ENCODE assay signal across 13 cellular contexts in genomic region chr9:91589101-91589553, GRCh38.
DNase-seq lines count a peak whose midpoint lies in the region; ATAC-seq, FAIRE-seq and TF ChIP-seq lines count a peak whose summit lies in the region.
"Had no signal": no experiment of that assay in that cellular context is flagged by ENCODE, and none has a peak within 500 bp of the region (broad histone marks: within the 10 kb centered on the region; RNA-seq: fewer than 3 reads in every experiment).

No MANE protein-coding gene starts in this region.

- H3K4me1 Mint-ChIP-seq in activated T-helper 17 cell treated with anti-CD3 and anti-CD28 coated beads, Interleukin-2, amount 50 U/mL, for 72 hours = no peaks in the 10 kb centered on the region
- H3K4me1 Mint-ChIP-seq: activated B cell treated with CpG ODN at 0.5 μM for 24 hours had no signal

- peaks cover 0 to 4% (median 0%) of the 10 kb centered on the region in 7 donors for H3K27me3 ChIP-seq in spleen (replicated peaks in 1 of 7)

- H3K36me3 ChIP-seq in spleen = no peaks in the 10 kb centered on the region

- no peak for FAIRE-seq in frontal cortex (lab: Jason Lieb, UNC)
- FAIRE-seq: H54, islet of Langerhans had no signal

- intact Hi-C loops in spleen (cut with DNase I; ENCODE audit: low total_unique reads) = no loop called here

- no peak overlapping the region for H3K4me3 Mint-ChIP-seq in activated T-helper 17 cell treated with anti-CD3 and anti-CD28 coated beads, Interleukin-2, amount 50 U/mL, for 72 hours
- H3K4me3 Mint-ChIP-seq: activated B cell treated with CpG ODN at 0.5 μM for 24 hours had no signal

- H3K27ac Mint-ChIP-seq in activated T-helper 17 cell treated with anti-CD3 and anti-CD28 coated beads, Interleukin-2, amount 50 U/mL, for 72 hours = no peak overlapping the region
- H3K27ac Mint-ChIP-seq: activated B cell treated with CpG ODN at 0.5 μM for 24 hours had no signal

- in situ Hi-C loops in GM13976 (cut with MboI; ENCODE audit: low sequenced_read_pairs, unreplicated experiment) = no loop called here

- H3K27me3 Mint-ChIP-seq in activated T-helper 17 cell treated with anti-CD3 and anti-CD28 coated beads, Interleukin-2, amount 50 U/mL, for 72 hours = peaks cover 16% of the 10 kb centered on the region

- H3K27ac ChIP-seq in spleen = no peak overlapping the region

- H3K9me3 ChIP-seq in spleen = no peaks in the 10 kb centered on the region

- WGBS in spleen, 5 donors = 43 to 64% (median 46%) methylated on average over 4 to 7 of the region's 7 CpGs

- no peaks in the 10 kb centered on the region for H3K4me1 ChIP-seq in spleen

- TF ChIP-seq POLR2A in spleen (IDR thresholded peaks at IDR 0.05) = no peak

- DNase-seq in GM13976 (ENCODE audit: low spot score) (peak; percentile 45), glomerular visceral epithelial cell (ENCODE audit: extremely low spot score) (peak; percentile 13), spleen (peak; percentile 48), inferior parietal cortex (ENCODE audit: extremely low spot score) (no peak), GOT3 (lab: John Stamatoyannopoulos, UW) (no peak), frontal cortex (ENCODE audit: low spot score in 2 of 2) (no peak)
- DNase-seq: activated B cell treated with CpG ODN at 0.5 μM for 24 hours; activated gamma-delta T cell treated with Interleukin-2 at 50 U/mL for 16 hours; DND-41; effector memory CD4-positive, alpha-beta T cell had no signal

- TF ChIP-seq CTCF in GM13976 (IDR thresholded peaks at IDR 0.05; ENCODE audit: borderline replicate concordance, control extremely low read depth, extremely low read depth, insufficient read depth, missing control alignments) (no peak), spleen (IDR thresholded peaks at IDR 0.05 in 8 of 11, conservative IDR thresholded peaks at IDR 0.05 in 3 of 11) (no peak)

- H3K4me3 ChIP-seq in spleen = no peak overlapping the region

- no peaks in the 10 kb centered on the region for H3K36me3 Mint-ChIP-seq in activated T-helper 17 cell treated with anti-CD3 and anti-CD28 coated beads, Interleukin-2, amount 50 U/mL, for 72 hours (ENCODE audit: low read depth)

- ATAC-seq in activated T-helper 17 cell treated with anti-CD3 and anti-CD28 coated beads, Interleukin-2, amount 50 U/mL, for 72 hours (replicated peaks) = peak; percentile 21

- H3K9me3 Mint-ChIP-seq in activated T-helper 17 cell treated with anti-CD3 and anti-CD28 coated beads, Interleukin-2, amount 50 U/mL, for 72 hours = peaks cover under 1% of the 10 kb centered on the region
- H3K9me3 Mint-ChIP-seq: activated B cell treated with CpG ODN at 0.5 μM for 24 hours had no signal

Comparison
In these comparisons a context has a peak if more than half of its experiments do, and no peak if none do; other contexts are left out.
1. DNase-seq: peak in GM13976 (single experiment), glomerular visceral epithelial cell (single experiment) and spleen (single experiment); none in inferior parietal cortex (single experiment), GOT3 (single experiment) and frontal cortex (0 of 2).